ENCODE assay signal across 22 cellular contexts in the genomic region with DNA sequence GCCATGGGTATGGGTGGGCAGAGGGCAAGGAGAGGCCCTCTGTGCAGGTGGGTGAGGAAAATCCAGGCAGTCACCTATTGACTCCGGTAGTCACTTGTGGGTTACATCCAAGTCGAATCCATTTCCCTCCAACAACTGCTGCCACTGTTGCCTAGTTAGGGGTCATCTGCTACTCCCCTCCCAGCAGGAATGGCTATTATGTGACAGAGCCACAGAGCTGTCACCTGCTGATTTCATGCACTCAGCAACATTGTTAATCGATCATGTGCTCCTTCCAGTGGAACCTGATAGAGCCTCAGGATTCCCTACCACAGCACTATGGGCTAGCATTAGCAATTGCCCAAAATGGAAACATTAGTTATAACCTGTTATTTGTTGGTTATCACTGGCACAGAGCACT.
"Had no signal": no experiment of that assay in that cellular context is flagged by ENCODE, and none has a peak within 500 bp of the region (broad histone marks: within the 10 kb centered on the region; RNA-seq: fewer than 3 reads in every experiment).

No MANE protein-coding gene starts in this region.

- ATAC-seq: activated CD4-positive, CD25-positive, alpha-beta regulatory T cell treated with anti-CD3 and anti-CD28 coated beads, Interleukin-2, amount 50 U/mL, for 24 hours; left cardiac atrium; left ventricle myocardium superior; mucosa of descending colon; sciatic nerve; stimulated activated effector memory CD8-positive, alpha-beta T cell treated with anti-CD3 and anti-CD28 coated beads, Interleukin-12 subunit alpha, Interleukin-12 subunit beta, amount 100 ng/mL, for 72 hours had no signal

- H3K4me3 ChIP-seq: breast epithelium, mucosa of descending colon, ovary, skin epidermis, thoracic aorta, upper lobe of left lung had no signal

- DNase-seq: activated CD4-positive, alpha-beta memory T cell treated with anti-CD3 and anti-CD28 coated beads for 36 hours; activated CD4-positive, alpha-beta T cell treated with anti-CD3 and anti-CD28 coated beads for 48 hours; activated CD8-positive, alpha-beta memory T cell treated with anti-CD3 and anti-CD28 coated beads, Interleukin-2, amount 50 U/mL, for 4 hours; activated effector memory CD4-positive, alpha-beta T cell treated with anti-CD3 and anti-CD28 coated beads, Interleukin-2, amount 50 U/mL, for 16 hours; activated naive CD4-positive, alpha-beta T cell treated with anti-CD3 and anti-CD28 coated beads for 36 hours; activated T-cell treated with anti-CD3 and anti-CD28 coated beads, Interleukin-2, amount 50 U/mL, for 1 hour; central memory CD4-positive, alpha-beta T cell; head of caudate nucleus; hippocampal formation; left cardiac atrium; left ventricle myocardium superior; mucosa of descending colon; ovary; retina; stimulated activated CD4-positive, alpha-beta T cell treated with anti-CD3 and anti-CD28 coated beads, Interleukin-4, amount 100 ng/mL, for 24 hours had no signal

- H3K36me3 ChIP-seq: breast epithelium, ovary had no signal

- H3K27me3 ChIP-seq: breast epithelium, ovary, upper lobe of left lung had no signal

- H3K9me3 ChIP-seq: breast epithelium, mucosa of descending colon, ovary, thoracic aorta, upper lobe of left lung had no signal

- H3K4me1 ChIP-seq: breast epithelium had no signal

- H3K27ac ChIP-seq: breast epithelium, ovary, skin epidermis, upper lobe of left lung had no signal
